Comparison of ENCODE assay signal across 18 cellular contexts in genomic region chr17:71522383-71522782, GRCh38.
"Had no signal": no experiment of that assay in that cellular context is flagged by ENCODE, and none has a peak within 500 bp of the region (broad histone marks: within the 10 kb centered on the region; RNA-seq: fewer than 3 reads in every experiment).

No MANE protein-coding gene starts in this region.

- FAIRE-seq: endometrium, islet of Langerhans had no signal

- H3K9me3 ChIP-seq: esophagus muscularis mucosa, heart left ventricle, left lung, ovary, suprapubic skin had no signal

- DNase-seq: activated CD4-positive, alpha-beta T cell treated with anti-CD3 and anti-CD28 coated beads for 48 hours; activated naive CD4-positive, alpha-beta T cell treated with anti-CD3 and anti-CD28 coated beads, Interleukin-2, amount 10 ng/mL, durations not matched to agents 7 days and 5 days; brain microvascular endothelial cell; dorsolateral prefrontal cortex; heart left ventricle; left lung; mesenchymal stem cell; nephron progenitor cell; ovary; stimulated activated CD4-positive, alpha-beta T cell treated with anti-CD3 and anti-CD28 coated beads, Interleukin-4, amount 100 ng/mL, for 1 hour; stimulated activated CD8-positive, alpha-beta memory T cell treated with anti-CD3 and anti-CD28 coated beads, Interleukin-4, amount 100 ng/mL, for 48 hours; stimulated activated naive CD8-positive, alpha-beta T cell treated with anti-CD3 and anti-CD28 coated beads, Interleukin-15, Interleukin-2, amounts not matched to agents 100 U/mL and 50 U/mL, for 24 hours; T-helper 1 cell; upper lobe of left lung had no signal

- H3K4me1 ChIP-seq: esophagus muscularis mucosa, heart left ventricle, left lung, suprapubic skin, upper lobe of left lung had no signal

- H3K4me3 ChIP-seq: dorsolateral prefrontal cortex, esophagus muscularis mucosa, heart left ventricle, left lung, ovary, suprapubic skin, upper lobe of left lung had no signal

- H3K27me3 ChIP-seq: brain microvascular endothelial cell, esophagus muscularis mucosa, heart left ventricle, left lung, ovary, suprapubic skin, upper lobe of left lung had no signal

- H3K27ac ChIP-seq: brain microvascular endothelial cell, dorsolateral prefrontal cortex, esophagus muscularis mucosa, heart left ventricle, left lung, ovary, suprapubic skin, upper lobe of left lung had no signal

- H3K36me3 ChIP-seq: brain microvascular endothelial cell, esophagus muscularis mucosa, heart left ventricle, left lung, ovary, suprapubic skin, upper lobe of left lung had no signal
